ENCODE assay signal across 26 cellular contexts in the genomic region with DNA sequence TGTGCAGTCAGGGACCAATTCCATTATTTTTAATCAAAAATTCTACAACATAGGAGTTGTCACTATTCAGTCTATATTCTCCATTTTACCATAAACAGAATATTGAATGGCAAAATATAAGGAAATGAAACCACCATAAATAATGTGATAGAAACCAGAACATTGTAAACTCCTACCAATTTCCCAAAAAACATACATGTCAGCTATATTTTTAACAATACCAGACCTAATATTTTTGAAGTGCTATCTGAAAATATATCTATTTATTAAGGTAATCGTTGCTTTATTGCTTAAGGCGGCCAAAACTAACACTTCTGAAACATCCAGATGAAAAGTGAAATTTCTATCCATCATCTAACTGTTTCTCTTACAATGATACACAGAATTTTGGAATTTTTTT.
"Had no signal": no experiment of that assay in that cellular context is flagged by ENCODE, and none has a peak within 500 bp of the region (broad histone marks: within the 10 kb centered on the region; RNA-seq: fewer than 3 reads in every experiment).

No MANE protein-coding gene starts in this region.

- ATAC-seq: naive thymus-derived CD4-positive, alpha-beta T cell; natural killer cell; right cardiac atrium; sciatic nerve; stimulated activated effector memory CD8-positive, alpha-beta T cell treated with anti-CD3 and anti-CD28 coated beads, Interleukin-12 subunit alpha, Interleukin-12 subunit beta, amount 100 ng/mL, for 72 hours; stimulated activated naive B cell treated with anti-CD40 and anti-IgM and Interleukin-4, amounts not matched to agents 10 μg/mL and 1 μg/mL and 100 μg/mL, for 72 hours had no signal

- H3K9me3 ChIP-seq: ovary, prostate gland, thoracic aorta, thyroid gland, tibial nerve, upper lobe of left lung, vagina had no signal

- H3K4me1 ChIP-seq: parathyroid adenoma had no signal

- H3K79me2 ChIP-seq: parathyroid adenoma had no signal

- DNase-seq: naive thymus-derived CD4-positive, alpha-beta T cell; natural killer cell; occipital lobe; ovary; retina; right cardiac atrium; stimulated activated CD4-positive, alpha-beta T cell treated with anti-CD3 and anti-CD28 coated beads, Interleukin-15, amount 100 ng/mL, for 24 hours; stimulated activated CD4-positive, alpha-beta T cell treated with anti-CD3 and anti-CD28 coated beads, Interleukin-2, amount 100 ng/mL, for 24 hours; stimulated activated CD4-positive, alpha-beta T cell treated with anti-CD3 and anti-CD28 coated beads, Interleukin-2, amount 100 ng/mL, for 48 hours; stimulated activated CD4-positive, alpha-beta T cell treated with anti-CD3 and anti-CD28 coated beads, Interleukin-4, amount 100 ng/mL, for 24 hours; stimulated activated naive B cell treated with anti-CD40 and anti-IgM and Interleukin-4, amounts not matched to agents 10 μg/mL and 1 μg/mL and 100 μg/mL, for 72 hours; stimulated activated naive CD4-positive, alpha-beta T cell treated with Interleukin-2 at 50 U/mL for 16 hours; substantia nigra; thyroid gland; trophoblast cell; upper lobe of left lung had no signal

- FAIRE-seq: urothelium cell line had no signal

- H2AFZ ChIP-seq: neural progenitor cell, parathyroid adenoma had no signal

- H3K36me3 ChIP-seq: neural progenitor cell, ovary, prostate gland, thoracic aorta, thyroid gland, tibial nerve, upper lobe of left lung, vagina had no signal

- H3K9ac ChIP-seq: neural progenitor cell, parathyroid adenoma had no signal

- H3K4me3 ChIP-seq: neural progenitor cell, ovary, prostate gland, skin epidermis, thoracic aorta, thyroid gland, tibial nerve, upper lobe of left lung, vagina had no signal

- H3K27me3 ChIP-seq: ovary, thyroid gland had no signal

- H3K27ac ChIP-seq: neural progenitor cell, ovary, parathyroid adenoma, prostate gland, skin epidermis, thoracic aorta, thyroid gland, tibial nerve, upper lobe of left lung, vagina had no signal

- H3K4me2 ChIP-seq: neural progenitor cell had no signal
